Comparison of ENCODE assay signal across 24 cellular contexts in genomic region chr14:98143566-98143965, GRCh38.
DNase-seq lines count a peak whose midpoint lies in the region; ATAC-seq, FAIRE-seq and TF ChIP-seq lines count a peak whose summit lies in the region.
"Had no signal": no experiment of that assay in that cellular context is flagged by ENCODE, and none has a peak within 500 bp of the region (broad histone marks: within the 10 kb centered on the region; RNA-seq: fewer than 3 reads in every experiment).

No MANE protein-coding gene starts in this region.

- no peak overlapping the region for H2AFZ ChIP-seq in DND-41 (ENCODE audit: low read depth, low read length)
- H2AFZ ChIP-seq: PC-9 had no signal

- H3K27me3 Mint-ChIP-seq in activated T-cell treated with anti-CD3 and anti-CD28 coated beads, Interleukin-2, amount 50 U/mL, for 72 hours (ENCODE audit: low read depth): no peaks in the 10 kb centered on the region
- H3K27me3 Mint-ChIP-seq in activated T-cell treated with anti-CD3 and anti-CD28 coated beads, Interleukin-2, amount 50 U/mL, for 4 hours (ENCODE audit: low read depth): no peaks in the 10 kb centered on the region
- no peaks in the 10 kb centered on the region for H3K27me3 Mint-ChIP-seq in T-helper 17 cell
- H3K27me3 Mint-ChIP-seq in naive thymus-derived CD4-positive, alpha-beta T cell: no peaks in the 10 kb centered on the region

- no peaks in the 10 kb centered on the region for H3K9me3 Mint-ChIP-seq in activated T-cell treated with anti-CD3 and anti-CD28 coated beads, Interleukin-2, amount 50 U/mL, for 72 hours
- H3K9me3 Mint-ChIP-seq in activated T-cell treated with anti-CD3 and anti-CD28 coated beads, Interleukin-2, amount 50 U/mL, for 4 hours: no peaks in the 10 kb centered on the region
- H3K9me3 Mint-ChIP-seq in naive thymus-derived CD4-positive, alpha-beta T cell: peaks cover 0 to 3% (median 0%) of the 10 kb centered on the region in 11 donors

- DNase-seq in activated T-cell treated with anti-CD3 and anti-CD28 coated beads, Interleukin-2, amount 50 U/mL, for 72 hours: no peak
- no peak for DNase-seq in activated T-cell treated with anti-CD3 and anti-CD28 coated beads, Interleukin-2, amount 50 U/mL, for 4 hours
- DNase-seq in DND-41 (no peak), T-helper 17 cell (no peak), ecto neural progenitor cell (ENCODE audit: low spot score) (no peak), pancreas (no peak)
- no peak for DNase-seq in naive thymus-derived CD4-positive, alpha-beta T cell
- DNase-seq: BE2C, COR-L47, DMS79 treated with DMSO at 0.1 percent for 48 hours, GOT3, HCEC 1CT, KG1, NCI-H1092 treated with DMSO at 0.1 percent for 48 hours, NCI-H146, NCI-H2029, NCI-H226, NCI-H510A treated with DMSO at 0.1 percent for 48 hours, NCI-H748 treated with DMSO at 0.1 percent for 48 hours, PC-9, RPMI8226, SHP77 had no signal

- H4K20me1 ChIP-seq in DND-41 (ENCODE audit: insufficient read depth, low read length): no peaks in the 10 kb centered on the region

- no peak overlapping the region for H3K9ac ChIP-seq in DND-41 (ENCODE audit: low read depth, low read length)

- no peak for ATAC-seq in activated T-cell treated with anti-CD3 and anti-CD28 coated beads, Interleukin-2, amount 50 U/mL, for 72 hours (replicated peaks in 1 of 2)
- ATAC-seq in activated T-cell treated with anti-CD3 and anti-CD28 coated beads, Interleukin-2, amount 50 U/mL, for 4 hours: no peak
- no peak for ATAC-seq in DND-41 (ENCODE audit: insufficient read depth, low read depth)
- no peak for ATAC-seq in T-helper 17 cell
- no peak for ATAC-seq in naive thymus-derived CD4-positive, alpha-beta T cell
- ATAC-seq in pancreas: no peak

- no peak overlapping the region for H3K4me2 ChIP-seq in DND-41 (ENCODE audit: insufficient read depth, low read length)
- H3K4me2 ChIP-seq: PC-9 had no signal

- H3K27ac Mint-ChIP-seq in activated T-cell treated with anti-CD3 and anti-CD28 coated beads, Interleukin-2, amount 50 U/mL, for 72 hours: peak overlapping the region; percentile 81
- peak overlapping the region; percentile 97 for H3K27ac Mint-ChIP-seq in T-helper 17 cell
- H3K27ac Mint-ChIP-seq in naive thymus-derived CD4-positive, alpha-beta T cell: peak overlapping the region in 8 of 9 donors; percentile 85 to 99 (median 96)

- H3K36me3 ChIP-seq in DND-41 (ENCODE audit: insufficient read depth, low read length) (no peaks in the 10 kb centered on the region), pancreas (no peaks in the 10 kb centered on the region)
- H3K36me3 ChIP-seq in naive thymus-derived CD4-positive, alpha-beta T cell (ENCODE audit: control insufficient read depth in 2 of 3, insufficient read depth in 3 of 3, low read length in 3 of 3): no peaks in the 10 kb centered on the region
- H3K36me3 ChIP-seq: BE2C had no signal

- CTCF ChIA-PET in naive thymus-derived CD4-positive, alpha-beta T cell (lab: Charles Lee): interaction anchor here (1.0 to 16.0 kb wide), 4 partner anchors 30 to 1122 kb away, joined by 3 to 279 read pairs (median 4); no protein-coding TSS in a partner anchor

- H3K79me2 ChIP-seq in DND-41 (ENCODE audit: insufficient read depth, low read length): no peaks in the 10 kb centered on the region

- no peak for FAIRE-seq in pancreas (lab: Jason Lieb, UNC)
- FAIRE-seq: GM12892, HTR-8/SVneo had no signal

- H3K27me3 ChIP-seq in DND-41 (ENCODE audit: insufficient read depth, low read length, poor library complexity) (no peaks in the 10 kb centered on the region), pancreas (no peaks in the 10 kb centered on the region)
- H3K27me3 ChIP-seq in naive thymus-derived CD4-positive, alpha-beta T cell (ENCODE audit: control insufficient read depth in 2 of 2, insufficient read depth in 2 of 2, low read length in 2 of 2): no peaks in the 10 kb centered on the region
- H3K27me3 ChIP-seq: BE2C had no signal

- TF ChIP-seq CTCF in DND-41 (IDR thresholded peaks at IDR 0.05; ENCODE audit: borderline replicate concordance, extremely low read depth, low read length, poor library complexity, severe bottlenecking): no peak
- TF ChIP-seq CTCF in pancreas (IDR thresholded peaks at IDR 0.05): no peak

- peaks cover 47% of the 10 kb centered on the region for H3K4me1 ChIP-seq in DND-41 (ENCODE audit: insufficient read depth, low read length)
- peaks cover 45 to 62% of the 10 kb centered on the region in 2 donors for H3K4me1 ChIP-seq in naive thymus-derived CD4-positive, alpha-beta T cell (ENCODE audit: control insufficient read depth in 2 of 2, insufficient read depth in 2 of 2, low read length in 2 of 2)
- no peaks in the 10 kb centered on the region for H3K4me1 ChIP-seq in pancreas
- H3K4me1 ChIP-seq: BE2C had no signal

- H3K4me3 Mint-ChIP-seq in activated T-cell treated with anti-CD3 and anti-CD28 coated beads, Interleukin-2, amount 50 U/mL, for 72 hours: peak overlapping the region; percentile 54 to 58
- H3K4me3 Mint-ChIP-seq in activated T-cell treated with anti-CD3 and anti-CD28 coated beads, Interleukin-2, amount 50 U/mL, for 4 hours: no peak overlapping the region
- H3K4me3 Mint-ChIP-seq in T-helper 17 cell: no peak overlapping the region
- peak overlapping the region in 8 of 10 donors; percentile 25 to 99 (median 51) for H3K4me3 Mint-ChIP-seq in naive thymus-derived CD4-positive, alpha-beta T cell

- intact Hi-C loops in naive thymus-derived CD4-positive, alpha-beta T cell (cut with micrococcal nuclease): loop anchor here in 1 of 2 donors (2.0 kb wide), 1 partner anchor 19 kb away; no protein-coding TSS in a partner anchor
- intact Hi-C loops in pancreas (cut with DNase I): no loop called here

- H3K4me3 ChIP-seq in DND-41 (ENCODE audit: low read depth in 1 of 2, low read length in 2 of 2) (no peak overlapping the region), pancreas (no peak overlapping the region)
- H3K4me3 ChIP-seq in naive thymus-derived CD4-positive, alpha-beta T cell (ENCODE audit: low read length): no peak overlapping the region
- H3K4me3 ChIP-seq: PC-9 had no signal

- WGBS in pancreas, 2 donors: 47 to 53% methylated on average over 1 of the region's 1 CpG

- H3K4me1 Mint-ChIP-seq in activated T-cell treated with anti-CD3 and anti-CD28 coated beads, Interleukin-2, amount 50 U/mL, for 72 hours (ENCODE audit: low read depth): peaks cover 79% of the 10 kb centered on the region
- peaks cover 66% of the 10 kb centered on the region for H3K4me1 Mint-ChIP-seq in activated T-cell treated with anti-CD3 and anti-CD28 coated beads, Interleukin-2, amount 50 U/mL, for 4 hours (ENCODE audit: low read depth)
- H3K4me1 Mint-ChIP-seq in T-helper 17 cell: peaks cover 39% of the 10 kb centered on the region
- H3K4me1 Mint-ChIP-seq in naive thymus-derived CD4-positive, alpha-beta T cell: peaks cover 52 to 97% (median 86%) of the 10 kb centered on the region in 7 donors

- peaks cover 0 to 5% of the 10 kb centered on the region in 2 donors for H3K36me3 Mint-ChIP-seq in activated T-cell treated with anti-CD3 and anti-CD28 coated beads, Interleukin-2, amount 50 U/mL, for 72 hours (ENCODE audit: insufficient read depth in 2 of 2)
- H3K36me3 Mint-ChIP-seq in activated T-cell treated with anti-CD3 and anti-CD28 coated beads, Interleukin-2, amount 50 U/mL, for 4 hours (ENCODE audit: insufficient read depth): no peaks in the 10 kb centered on the region
- H3K36me3 Mint-ChIP-seq in T-helper 17 cell (ENCODE audit: low read depth): peaks cover 3% of the 10 kb centered on the region
- H3K36me3 Mint-ChIP-seq in naive thymus-derived CD4-positive, alpha-beta T cell: peaks cover 0 to 36% (median 26%) of the 10 kb centered on the region in 5 donors

- peak overlapping the region; percentile 39; the same call in 1 of the 2 replicates for H3K27ac ChIP-seq in DND-41 (ENCODE audit: low read length)
- peak overlapping the region; percentile 78 for H3K27ac ChIP-seq in naive thymus-derived CD4-positive, alpha-beta T cell (ENCODE audit: low read depth, low read length)
- no peak overlapping the region for H3K27ac ChIP-seq in pancreas
- H3K27ac ChIP-seq: PC-9 had no signal

- POLR2A ChIA-PET in naive thymus-derived CD4-positive, alpha-beta T cell (lab: Charles Lee): interaction anchor here (0.7 to 17.8 kb wide), 8 partner anchors 24 to 1125 kb away, joined by 3 to 501 read pairs (median 101); partner anchors contain the start of gene BCL11B

- H3K9me3 ChIP-seq in DND-41 (ENCODE audit: insufficient read depth, low read length, severe bottlenecking) (no peaks in the 10 kb centered on the region), T-helper 17 cell (ENCODE audit: control insufficient read depth, low read length, poor library complexity, severe bottlenecking) (no peaks in the 10 kb centered on the region), pancreas (no peaks in the 10 kb centered on the region)
- no peaks in the 10 kb centered on the region for H3K9me3 ChIP-seq in naive thymus-derived CD4-positive, alpha-beta T cell (ENCODE audit: control insufficient read depth in 2 of 3, low read length in 3 of 3)
- H3K9me3 ChIP-seq: BE2C had no signal

Comparison
In these comparisons a context has a peak if more than half of its experiments do, and no peak if none do; other contexts are left out.
1. H3K4me3 Mint-ChIP-seq: peak in activated T-cell treated with anti-CD3 and anti-CD28 coated beads, Interleukin-2, amount 50 U/mL, for 72 hours (2 of 2) and naive thymus-derived CD4-positive, alpha-beta T cell (8 of 10); none in activated T-cell treated with anti-CD3 and anti-CD28 coated beads, Interleukin-2, amount 50 U/mL, for 4 hours (single experiment) and T-helper 17 cell (single experiment).
2. H3K27ac ChIP-seq: peak in DND-41 (single experiment) and naive thymus-derived CD4-positive, alpha-beta T cell (single experiment); none in pancreas (0 of 4).
3. Peak in every context shown above with its lines, with median percentiles within 50 percentile points of each other: H3K27ac Mint-ChIP-seq.